In genomic region chr2:174634130-174635014, GRCh38 we compare ENCODE assay signal across 8 cellular contexts. TPM values are rescaled to one million over a fixed set of nuclear protein-coding genes. Genes with fewer than 3 reads are reported as not detected.
DNase-seq lines count a peak whose midpoint lies in the region; ATAC-seq and TF ChIP-seq lines count a peak whose summit lies in the region.

No MANE protein-coding gene starts in this region.

- DNase-seq in SIG-M5 treated with dmso at 0.1 percent for 504 hours (lab: John Stamatoyannopoulos, UW; ENCODE audit: unreplicated experiment), result peak; percentile 81
- no peak for DNase-seq in adipocyte (ENCODE audit: low read depth)
- peak; percentile 24 to 66 (median 26) for DNase-seq in mucosa of descending colon
- DNase-seq in upper lobe of right lung, result peak; percentile 66
- DNase-seq in NCI-H146 (lab: John Stamatoyannopoulos, UW), result no peak
- DNase-seq in NCI-H82 (lab: John Stamatoyannopoulos, UW), result no peak

- peak overlapping the region; percentile 82 for H3K27ac ChIP-seq in upper lobe of right lung

- peak overlapping the region; percentile 71 for H3K9ac ChIP-seq in adipocyte (ENCODE audit: low read length)

- intact Hi-C loops in mucosa of descending colon (cut with DNase I, micrococcal nuclease), result no loop called here
- intact Hi-C loops in upper lobe of right lung (cut with DNase I), result no loop called here

- ATAC-seq in GM18861 (IDR thresholded peaks at IDR 0.05; ENCODE audit: unreplicated experiment), result peak; percentile 68
- ATAC-seq in HG02943 (IDR thresholded peaks at IDR 0.05; ENCODE audit: low read depth, unreplicated experiment), result peak; percentile 68
- peak; percentile 83 for ATAC-seq in mucosa of descending colon
- peak; percentile 80 for ATAC-seq in upper lobe of right lung

- H3K4me3 ChIP-seq in adipocyte (ENCODE audit: low read length), result peak overlapping the region; percentile 38
- H3K4me3 ChIP-seq in mucosa of descending colon, result no peak overlapping the region
- peak overlapping the region; percentile 46 for H3K4me3 ChIP-seq in upper lobe of right lung

- H3K9me3 ChIP-seq in adipocyte (ENCODE audit: control insufficient read depth, low read length), result no peaks in the 10 kb centered on the region
- H3K9me3 ChIP-seq in mucosa of descending colon, result no peaks in the 10 kb centered on the region
- no peaks in the 10 kb centered on the region for H3K9me3 ChIP-seq in upper lobe of right lung

- H3K4me1 ChIP-seq in adipocyte (ENCODE audit: control insufficient read depth, insufficient read depth, low read length) (peaks cover 72% of the 10 kb centered on the region), mucosa of descending colon (ENCODE audit: low read depth) (peaks cover 5% of the 10 kb centered on the region), upper lobe of right lung (peaks cover 15% of the 10 kb centered on the region)

- TF ChIP-seq CTCF in mucosa of descending colon (IDR thresholded peaks at IDR 0.05), result no peak
- TF ChIP-seq CTCF in upper lobe of right lung (IDR thresholded peaks at IDR 0.05), result no peak

- H3K27me3 ChIP-seq in adipocyte (replicated peaks; ENCODE audit: control insufficient read depth, insufficient read depth, low read length), result no peaks in the 10 kb centered on the region
- no peaks in the 10 kb centered on the region for H3K27me3 ChIP-seq in upper lobe of right lung

- H3K36me3 ChIP-seq in adipocyte (ENCODE audit: control insufficient read depth, insufficient read depth, low read length, severe bottlenecking) (no peaks in the 10 kb centered on the region), mucosa of descending colon (ENCODE audit: low read depth) (no peaks in the 10 kb centered on the region), upper lobe of right lung (no peaks in the 10 kb centered on the region)

RNA-seq across cellular contexts. Expression of gene WIPF1, which starts 36.8 kb away (rescaled TPM):
- total RNA-seq in mucosa of descending colon (10 to 100 TPM; 15.3 to 56.6 (median 28.9) TPM), upper lobe of right lung (71.5 TPM)

Comparison
In these comparisons a context has a peak if more than half of its experiments do, and no peak if none do; other contexts are left out.
1. DNase-seq: peak in SIG-M5 treated with dmso at 0.1 percent for 504 hours (single experiment), mucosa of descending colon (3 of 3) and upper lobe of right lung (single experiment); none in adipocyte (single experiment), NCI-H146 (single experiment) and NCI-H82 (single experiment).
2. Peak in every context shown above with its lines, with median percentiles within 50 percentile points of each other: ATAC-seq.